ENCODE assay signal across 22 cellular contexts in the genomic region with DNA sequence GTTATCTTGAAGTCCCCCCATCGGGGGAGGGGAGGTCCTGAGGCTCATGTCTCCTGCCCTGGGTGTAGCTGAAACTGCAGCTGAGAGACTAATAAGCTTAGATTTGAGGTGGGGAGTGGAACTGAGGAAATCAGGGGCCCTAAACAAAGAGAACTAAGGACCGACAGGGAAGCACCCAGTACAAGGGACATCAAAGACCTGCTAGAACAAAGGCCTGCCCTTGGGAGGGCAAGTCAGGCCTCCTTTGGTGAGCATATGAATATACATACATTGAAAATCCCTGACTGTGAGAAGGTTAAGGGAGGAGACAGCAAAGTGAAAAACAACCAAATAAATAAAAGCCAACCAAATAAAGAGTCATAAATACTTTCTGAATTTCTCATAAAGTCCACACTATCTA.
A peak's percentile ranks its signal among the peaks of the same experiment; 100 is the strongest.
DNase-seq lines count a peak whose midpoint lies in the region; TF ChIP-seq lines count a peak whose summit lies in the region.
"Had no signal": no experiment of that assay in that cellular context is flagged by ENCODE, and none has a peak within 500 bp of the region (broad histone marks: within the 10 kb centered on the region; RNA-seq: fewer than 3 reads in every experiment).

No MANE protein-coding gene starts in this region.

- no peak overlapping the region for H3K56ac ChIP-seq in H9 (ENCODE audit: insufficient read length, low read depth, low read length)

- H3K4me2 ChIP-seq in H9 (ENCODE audit: insufficient read depth, insufficient read length, low read length) (no peak overlapping the region), neuronal stem cell (ENCODE audit: insufficient read depth, low read length, poor library complexity, severe bottlenecking) (no peak overlapping the region)
- H3K4me2 ChIP-seq: BLaER1 had no signal

- no peak for TF ChIP-seq CTCF in H9 (conservative IDR thresholded peaks at IDR 0.05)

- H3K4ac ChIP-seq in H9 (ENCODE audit: low read depth, low read length) (no peak overlapping the region), neuronal stem cell (ENCODE audit: low read length) (no peak overlapping the region)

- no peaks in the 10 kb centered on the region for H3K9me3 Mint-ChIP-seq in H9
- H3K9me3 Mint-ChIP-seq: CD4-positive, alpha-beta T cell had no signal

- no peaks in the 10 kb centered on the region for H3K79me1 ChIP-seq in H9 (ENCODE audit: insufficient read depth, low read depth, low read length, poor library complexity, severe bottlenecking)
- peaks cover 2% of the 10 kb centered on the region for H3K79me1 ChIP-seq in neuronal stem cell (ENCODE audit: low read depth, low read length)

- H3K18ac ChIP-seq in H9 (ENCODE audit: insufficient read length, low read depth, low read length) (no peak overlapping the region), neuronal stem cell (ENCODE audit: low read length) (no peak overlapping the region)

- WGBS in H9 (ENCODE audit: extremely low coverage, insufficient read length, low lambda C conversion rate), result no CpG with 5 or more reads among the region's 2 CpGs
- no CpG with 5 or more reads among the region's 2 CpGs for WGBS in neuronal stem cell (ENCODE audit: extremely low coverage in 2 of 2, insufficient read length in 2 of 2, insufficient replicate concordance in 1 of 2), 2 donors

- no peaks in the 10 kb centered on the region for H3K36me3 ChIP-seq in neuronal stem cell (replicated peaks in 1 of 2; ENCODE audit: control insufficient read depth in 2 of 2, insufficient read depth in 2 of 2, low read length in 2 of 2)
- H3K36me3 ChIP-seq: BLaER1 had no signal

- H3K27ac ChIP-seq in H9 (ENCODE audit: insufficient read length, low read depth, low read length) (no peak overlapping the region), neuronal stem cell (replicated peaks; ENCODE audit: low read length) (no peak overlapping the region)
- H3K27ac ChIP-seq: 22Rv1, BLaER1 had no signal

- H3K14ac ChIP-seq in H9 (ENCODE audit: insufficient read depth, low read length) (no peak overlapping the region), neuronal stem cell (ENCODE audit: low read length) (no peak overlapping the region)

- H4K5ac ChIP-seq in H9 (ENCODE audit: insufficient read length, low read depth, low read length), result no peak overlapping the region

- H3K27me3 ChIP-seq in H9 (ENCODE audit: insufficient read depth, low read length) (no peaks in the 10 kb centered on the region), neuronal stem cell (ENCODE audit: control insufficient read depth in 3 of 3, insufficient read depth in 3 of 3, low read depth in 1 of 3, low read length in 3 of 3) (no peaks in the 10 kb centered on the region)
- H3K27me3 ChIP-seq: BLaER1 had no signal

- H3K23ac ChIP-seq in H9 (ENCODE audit: insufficient read length, low read depth, low read length), result no peak overlapping the region
- no peak overlapping the region for H3K23ac ChIP-seq in neuronal stem cell (ENCODE audit: low read depth, low read length, poor library complexity)

- H3K9me3 ChIP-seq in H9 (ENCODE audit: control insufficient read depth, low read depth, low read length) (no peaks in the 10 kb centered on the region), neuronal stem cell (replicated peaks in 1 of 2; ENCODE audit: control insufficient read depth in 2 of 2, insufficient read depth in 1 of 2, low read depth in 1 of 2, low read length in 2 of 2) (no peaks in the 10 kb centered on the region)

- H3K4me1 ChIP-seq in H9 (ENCODE audit: insufficient read depth, low read length) (peaks cover 6% of the 10 kb centered on the region; the same call in 1 of the 2 replicates), neuronal stem cell (ENCODE audit: control insufficient read depth in 2 of 2, insufficient read depth in 1 of 2, low read depth in 1 of 2, low read length in 2 of 2) (peaks cover 3 to 4% of the 10 kb centered on the region in 2 donors)
- H3K4me1 ChIP-seq: BLaER1 had no signal

- H4K8ac ChIP-seq in H9 (replicated peaks; ENCODE audit: insufficient read length, low read depth, low read length) (no peak overlapping the region), neuronal stem cell (ENCODE audit: low read depth, low read length) (no peak overlapping the region)

- H2BK5ac ChIP-seq in H9 (ENCODE audit: insufficient read length, low read length) (no peak overlapping the region), neuronal stem cell (ENCODE audit: low read length) (no peak overlapping the region)

- H3K9ac ChIP-seq in H9 (ENCODE audit: extremely low read depth, insufficient read length, low read length) (no peak overlapping the region), neuronal stem cell (ENCODE audit: low read depth, low read length, poor library complexity) (no peak overlapping the region)
- H3K9ac ChIP-seq: BLaER1 had no signal

- H2AFZ ChIP-seq in H9 (ENCODE audit: low read length) (no peak overlapping the region), neuronal stem cell (ENCODE audit: low read length) (peak overlapping the region; percentile 39)

- H3K4me3 Mint-ChIP-seq in H9, result no peak overlapping the region; a peak in 1 of 5 replicates
- H3K4me3 Mint-ChIP-seq: CD4-positive, alpha-beta T cell; HFFc6 had no signal

- no peaks in the 10 kb centered on the region for H3K79me2 ChIP-seq in H9 (ENCODE audit: insufficient read depth, low read length)

- H3K36me3 Mint-ChIP-seq in H9 (ENCODE audit: insufficient read depth in 1 of 3, low read depth in 3 of 3), result no peaks in the 10 kb centered on the region

- no peak overlapping the region for H3K4me3 ChIP-seq in neuronal stem cell (ENCODE audit: low read length in 2 of 2)
- H3K4me3 ChIP-seq: BLaER1 had no signal

- peaks cover 26 to 27% of the 10 kb centered on the region in 2 experiments for H3K4me1 Mint-ChIP-seq in H9

- H2AK5ac ChIP-seq in H9 (ENCODE audit: insufficient read length, low read length) (no peak overlapping the region), neuronal stem cell (ENCODE audit: low read depth, low read length) (no peak overlapping the region)

- H4K91ac ChIP-seq in H9 (ENCODE audit: insufficient read length, low read depth, low read length) (no peak overlapping the region), neuronal stem cell (ENCODE audit: low read depth, low read length, poor library complexity) (no peak overlapping the region)

- DNase-seq in NCI-H1417 (lab: John Stamatoyannopoulos, UW) (peak in 2 of 3 experiments; percentile 49 to 71), NCI-H1417 treated with DMSO at 0.1 percent for 48 hours (lab: John Stamatoyannopoulos, UW) (no peak), H9 (peak; percentile 39), iPS DF 19.7 (ENCODE audit: low read depth, low spot score) (peak; percentile 3), neuronal stem cell (ENCODE audit: low spot score) (no peak), glomerular visceral epithelial cell (ENCODE audit: extremely low spot score) (no peak), anterior cingulate cortex (lab: John Stamatoyannopoulos, UW) (no peak), islet precursor cell (no peak)
- DNase-seq: ACHN; CD4-positive, alpha-beta T cell; HFFc6; MM.1S; NCI-H1048; NCI-H1436 treated with DMSO at 0.1 percent for 48 hours; NCI-H2029 treated with DMSO at 0.1 percent for 48 hours; NCI-H226; NCI-H510A treated with DMSO at 0.1 percent for 48 hours; NCI-H82; PC-3; Right ventricle myocardium superior had no signal

- peaks cover 6% of the 10 kb centered on the region for H3K27me3 Mint-ChIP-seq in H9 (ENCODE audit: low read depth)
- H3K27me3 Mint-ChIP-seq: CD4-positive, alpha-beta T cell had no signal

- H3T11ph ChIP-seq in H9 (ENCODE audit: low read length), result no peak overlapping the region

- H2BK15ac ChIP-seq in H9 (ENCODE audit: low read depth, low read length) (no peak overlapping the region), neuronal stem cell (ENCODE audit: low read length) (no peak overlapping the region)

- no peaks in the 10 kb centered on the region for H3K23me2 ChIP-seq in H9 (ENCODE audit: insufficient read length, low read depth, low read length, poor library complexity, severe bottlenecking)

- H2BK120ac ChIP-seq in H9 (ENCODE audit: low read depth, low read length, poor library complexity, severe bottlenecking) (no peak overlapping the region), neuronal stem cell (ENCODE audit: low read depth, low read length) (no peak overlapping the region)

- no peak overlapping the region for H2BK20ac ChIP-seq in H9 (ENCODE audit: low read depth, low read length, poor library complexity, severe bottlenecking)

- H2BK12ac ChIP-seq in H9 (ENCODE audit: insufficient read length, low read depth, low read length) (no peak overlapping the region), neuronal stem cell (ENCODE audit: low read length) (no peak overlapping the region)

- H3K27ac Mint-ChIP-seq in H9, result no peak overlapping the region
- H3K27ac Mint-ChIP-seq: CD4-positive, alpha-beta T cell; HFFc6 had no signal

- no peaks in the 10 kb centered on the region for H4K20me1 ChIP-seq in H9 (ENCODE audit: control insufficient read depth, insufficient read depth, insufficient read length)
- H4K20me1 ChIP-seq: BLaER1 had no signal

Comparison
In these comparisons a context has a peak if more than half of its experiments do, and no peak if none do; other contexts are left out.
1. DNase-seq: peak in NCI-H1417 (2 of 3), H9 (single experiment) and iPS DF 19.7 (single experiment); none in NCI-H1417 treated with DMSO at 0.1 percent for 48 hours (single experiment), neuronal stem cell (single experiment), glomerular visceral epithelial cell (single experiment), anterior cingulate cortex (0 of 58) and islet precursor cell (single experiment).